ENCODE assay signal across 9 cellular contexts in the genomic region with DNA sequence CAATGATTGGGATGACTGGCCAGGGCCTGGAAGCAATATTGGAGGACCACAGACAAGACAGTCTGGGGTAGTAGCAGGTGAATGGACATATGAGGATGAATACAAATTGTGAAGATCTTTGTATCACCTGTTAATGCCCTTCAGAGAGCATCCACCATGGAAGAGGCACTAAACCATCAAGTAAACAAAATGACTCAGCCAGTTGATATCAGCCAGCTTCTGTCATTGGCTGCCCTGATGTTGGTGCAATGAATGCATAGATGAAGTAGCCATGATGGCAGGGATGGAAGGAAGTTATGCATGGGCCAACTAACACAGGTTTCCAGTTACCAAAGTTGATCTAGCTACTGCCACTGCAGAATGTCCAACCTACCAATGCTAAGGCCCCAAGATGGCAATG.
"Had no signal": no experiment of that assay in that cellular context is flagged by ENCODE, and none has a peak within 500 bp of the region (broad histone marks: within the 10 kb centered on the region; RNA-seq: fewer than 3 reads in every experiment).

No MANE protein-coding gene starts in this region.

- H3K36me3 ChIP-seq: HAP-1 had no signal

- FAIRE-seq: HTR-8/SVneo had no signal

- H3K9me3 ChIP-seq: HAP-1 had no signal

- H2AFZ ChIP-seq: GM23248 had no signal

- H3K27ac ChIP-seq: GM23248, KMS-11 had no signal

- DNase-seq: GM23248, GOT3, H7, IMR-90, KBM-7 had no signal

- H3K9ac ChIP-seq: GM23248, KMS-11 had no signal

- H3K4me3 ChIP-seq: GM23248, HAP-1 had no signal

- H3K4me2 ChIP-seq: KMS-11 had no signal

- ATAC-seq: HCT116 had no signal

- H3K4me1 ChIP-seq: HAP-1 had no signal
